In the genomic region with DNA sequence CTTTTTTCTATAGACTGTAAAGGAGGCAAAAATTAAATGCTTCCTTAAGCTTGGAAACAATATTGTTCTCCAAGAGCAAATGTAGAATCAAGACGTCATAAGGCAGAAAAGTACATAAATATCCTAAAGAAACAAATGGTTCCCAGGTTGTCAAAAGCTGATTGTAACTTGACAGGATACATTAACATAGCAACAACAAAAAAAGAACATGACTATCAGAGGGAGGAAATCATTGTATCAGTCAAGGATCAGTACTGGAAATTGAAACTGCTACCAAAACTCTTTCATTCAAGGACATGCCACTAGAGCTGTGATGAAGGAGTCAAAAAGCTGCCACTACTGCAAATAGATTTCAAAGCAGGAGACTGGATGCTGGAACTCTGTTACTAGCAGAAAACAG, we compare ENCODE assay signal across 14 cellular contexts.
"Had no signal": no experiment of that assay in that cellular context is flagged by ENCODE, and none has a peak within 500 bp of the region (broad histone marks: within the 10 kb centered on the region; RNA-seq: fewer than 3 reads in every experiment).

No MANE protein-coding gene starts in this region.

- H3K9me3 ChIP-seq: heart left ventricle, left lung, thyroid gland, vagina had no signal

- H3K4me1 Mint-ChIP-seq: activated B cell treated with CpG ODN at 0.5 μM for 24 hours, neural crest cell had no signal

- H3K9me3 Mint-ChIP-seq: activated B cell treated with CpG ODN at 0.5 μM for 24 hours; activated T-cell treated with anti-CD3 and anti-CD28 coated beads, Interleukin-2, amount 50 U/mL, for 72 hours; neural crest cell had no signal

- H3K4me3 Mint-ChIP-seq: activated B cell treated with CpG ODN at 0.5 μM for 24 hours; activated T-cell treated with anti-CD3 and anti-CD28 coated beads, Interleukin-2, amount 50 U/mL, for 72 hours; neural crest cell had no signal

- ATAC-seq: activated T-cell treated with anti-CD3 and anti-CD28 coated beads, Interleukin-2, amount 50 U/mL, for 72 hours; heart left ventricle; left lung had no signal

- H3K27ac Mint-ChIP-seq: activated B cell treated with CpG ODN at 0.5 μM for 24 hours; activated T-cell treated with anti-CD3 and anti-CD28 coated beads, Interleukin-2, amount 50 U/mL, for 72 hours had no signal

- H3K27ac ChIP-seq: heart left ventricle, thyroid gland, vagina had no signal

- DNase-seq: activated B cell treated with CpG ODN at 0.5 μM for 24 hours; activated CD4-positive, alpha-beta T cell treated with anti-CD3 and anti-CD28 coated beads, Interleukin-2, amount 50 U/mL, for 4 hours; activated naive CD4-positive, alpha-beta T cell; activated T-cell treated with anti-CD3 and anti-CD28 coated beads, Interleukin-2, amount 50 U/mL, for 72 hours; foreskin melanocyte; heart left ventricle; islet precursor cell; left lung; stimulated activated CD4-positive, alpha-beta T cell treated with anti-CD3 and anti-CD28 coated beads, Interleukin-15, amount 100 ng/mL, for 24 hours; stimulated activated CD4-positive, alpha-beta T cell treated with anti-CD3 and anti-CD28 coated beads, Interleukin-4, amount 100 ng/mL, for 24 hours; T-helper 2 cell; thyroid gland had no signal

- H3K36me3 ChIP-seq: heart left ventricle, left lung, thyroid gland, vagina had no signal

- H3K4me1 ChIP-seq: thyroid gland, vagina had no signal

- H3K4me3 ChIP-seq: heart left ventricle, left lung, thyroid gland, vagina had no signal

- H3K27me3 ChIP-seq: heart left ventricle, left lung, thyroid gland, vagina had no signal
